In the genomic region with DNA sequence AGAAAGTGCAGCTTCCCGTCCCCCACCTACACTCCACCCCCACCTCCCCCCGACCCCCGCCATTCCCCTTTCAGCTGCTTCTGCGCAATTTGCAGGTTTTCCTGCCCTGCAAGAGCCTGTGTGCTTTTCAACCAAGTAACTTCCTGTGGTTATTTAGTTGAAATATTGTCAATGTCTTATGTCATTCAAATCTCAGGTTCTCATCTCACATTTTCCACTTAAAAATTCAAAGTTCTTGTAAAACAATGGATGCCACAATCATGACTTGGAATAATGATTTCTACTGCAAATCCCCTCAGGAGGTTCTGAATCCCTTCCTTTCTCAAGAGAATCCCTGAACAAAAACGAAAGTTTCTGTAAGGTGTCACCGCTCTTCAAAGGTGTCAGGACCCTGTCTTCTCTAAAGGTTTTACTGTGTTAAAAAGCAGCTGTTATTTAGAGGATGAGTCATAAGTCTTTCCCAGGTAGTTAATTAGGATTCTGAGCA, we compare ENCODE assay signal across 8 cellular contexts. TPM values are rescaled to one million over a fixed set of nuclear protein-coding genes. Genes with fewer than 3 reads are reported as not detected.
A peak's percentile ranks its signal among the peaks of the same experiment; 100 is the strongest.
DNase-seq lines count a peak whose midpoint lies in the region; ATAC-seq, FAIRE-seq and TF ChIP-seq lines count a peak whose summit lies in the region.

No MANE protein-coding gene starts in this region.

- H3K27ac Mint-ChIP-seq in brain: peak overlapping the region in 4 of 5 experiments; percentile 56 to 98 (median 72)
- peak overlapping the region; percentile 98 to 100 for H3K27ac Mint-ChIP-seq in natural killer cell treated with Interleukin-12 subunit alpha and Interleukin-12 subunit beta and Interleukin-15 and Interleukin-18, amount 100 ng/mL, for 72 hours

- peaks cover 25% of the 10 kb centered on the region for H3K36me3 Mint-ChIP-seq in brain
- peaks cover 4% of the 10 kb centered on the region for H3K36me3 Mint-ChIP-seq in natural killer cell treated with Interleukin-12 subunit alpha and Interleukin-12 subunit beta and Interleukin-15 and Interleukin-18, amount 100 ng/mL, for 72 hours

- CTCF ChIA-PET in Panc1 (lab: Charles Lee): no interaction called here

- H3K27me3 ChIP-seq in Panc1 (ENCODE audit: control insufficient read depth, insufficient read depth, low read length): no peaks in the 10 kb centered on the region

- peak; percentile 33 for FAIRE-seq in GM12892 (lab: Jason Lieb, UNC)
- FAIRE-seq in frontal cortex (lab: Jason Lieb, UNC): no peak

- H3K4me3 Mint-ChIP-seq in brain: peak overlapping the region; percentile 69 to 97 (median 78)
- peak overlapping the region; percentile 93 for H3K4me3 Mint-ChIP-seq in natural killer cell treated with Interleukin-12 subunit alpha and Interleukin-12 subunit beta and Interleukin-15 and Interleukin-18, amount 100 ng/mL, for 72 hours

- no peak for TF ChIP-seq POLR2A in GM12892 (IDR thresholded peaks at IDR 0.05; ENCODE audit: low read depth, low read length)

- DNase-seq in GM12892 (ENCODE audit: insufficient read length) (no peak), Panc1 (ENCODE audit: low read depth, low spot score) (no peak), frontal cortex (ENCODE audit: low spot score in 2 of 2) (no peak)
- no peak for DNase-seq in natural killer cell treated with Interleukin-12 subunit alpha and Interleukin-12 subunit beta and Interleukin-15 and Interleukin-18, amount 100 ng/mL, for 72 hours (ENCODE audit: low spot score)

- peaks cover 6 to 46% (median 17%) of the 10 kb centered on the region in 5 experiments for H3K9me3 Mint-ChIP-seq in brain
- no peaks in the 10 kb centered on the region for H3K9me3 Mint-ChIP-seq in natural killer cell treated with Interleukin-12 subunit alpha and Interleukin-12 subunit beta and Interleukin-15 and Interleukin-18, amount 100 ng/mL, for 72 hours

- H3K36me3 ChIP-seq in Panc1 (ENCODE audit: control insufficient read depth, insufficient read depth, low read length): no peaks in the 10 kb centered on the region; the same call in none of the 2 replicates

- H3K27me3 Mint-ChIP-seq in brain: peaks cover 52% of the 10 kb centered on the region
- no peaks in the 10 kb centered on the region for H3K27me3 Mint-ChIP-seq in natural killer cell treated with Interleukin-12 subunit alpha and Interleukin-12 subunit beta and Interleukin-15 and Interleukin-18, amount 100 ng/mL, for 72 hours

- TF ChIP-seq CTCF in Panc1 (IDR thresholded peaks at IDR 0.05): no peak
- TF ChIP-seq CTCF in brain (conservative IDR thresholded peaks at IDR 0.05): no peak

- H3K9me3 ChIP-seq in Panc1 (ENCODE audit: control insufficient read depth, insufficient read depth, low read depth, low read length): no peaks in the 10 kb centered on the region

- H3K4me1 ChIP-seq in Panc1 (ENCODE audit: control insufficient read depth, insufficient read depth, low read length): peaks cover 9% of the 10 kb centered on the region

- intact Hi-C loops in Panc1 (cut with micrococcal nuclease; ENCODE audit: unreplicated experiment): no loop called here

- peaks cover 58% of the 10 kb centered on the region for H3K4me1 Mint-ChIP-seq in brain
- H3K4me1 Mint-ChIP-seq in natural killer cell treated with Interleukin-12 subunit alpha and Interleukin-12 subunit beta and Interleukin-15 and Interleukin-18, amount 100 ng/mL, for 72 hours (ENCODE audit: low read depth in 2 of 2): peaks cover 73% of the 10 kb centered on the region in 2 donors

- peak overlapping the region; percentile 97 for H3K27ac ChIP-seq in Panc1 (ENCODE audit: low read length)

- POLR2A ChIA-PET in Panc1 (lab: Charles Lee): interaction anchor here (0.6 kb wide), 2 partner anchors 106 to 504 kb away, joined by 7 to 8 read pairs; no protein-coding TSS in a partner anchor

- peak overlapping the region; percentile 89 to 95 for H3K4me3 ChIP-seq in Panc1 (ENCODE audit: low read depth in 2 of 2, low read length in 2 of 2)

- ATAC-seq in Panc1 (no peak), GM21825 (IDR thresholded peaks at IDR 0.05; ENCODE audit: unreplicated experiment) (no peak), GM21786 (IDR thresholded peaks at IDR 0.05; ENCODE audit: unreplicated experiment) (no peak), GM18502 (IDR thresholded peaks at IDR 0.05; ENCODE audit: poor library complexity, unreplicated experiment) (no peak)
- ATAC-seq in natural killer cell treated with Interleukin-12 subunit alpha and Interleukin-12 subunit beta and Interleukin-15 and Interleukin-18, amount 100 ng/mL, for 72 hours: no peak

- in situ Hi-C loops in Panc1 (cut with HindIII; ENCODE audit: low pct_unique_long_range_greater_than_20kb, low sequenced_read_pairs): no loop called here

- BruUV-seq in Panc1 (replicated peaks; lab: Mats Ljungman, UMichigan): no TSS peak

RNA-seq across cellular contexts. Expression of a gene that starts 31.6 kb away (rescaled TPM):
- 56.2 TPM for polyA plus RNA-seq in GM12892 (2012; ENCODE audit: missing spikeins)
- total RNA-seq in Panc1 (2021; ENCODE audit: unreplicated experiment): 47.3 TPM
- 25.4 TPM for polyA plus RNA-seq in Panc1 (2012; ENCODE audit: insufficient read length)
- 43.2 TPM for polyA plus RNA-seq in brain (ENCODE audit: insufficient read depth, low read depth, low replicate concordance)
- total RNA-seq in natural killer cell treated with Interleukin-12 subunit alpha and Interleukin-12 subunit beta and Interleukin-15 and Interleukin-18, amount 100 ng/mL, for 72 hours: 10 to 100 TPM; 74.0 to 96.2 TPM
- total RNA-seq in frontal cortex: 20.8 TPM

RNA-seq across cellular contexts. Expression of a gene that starts 31.8 kb away (rescaled TPM):
- polyA plus RNA-seq in GM12892 (2012; ENCODE audit: missing spikeins): 3.6 TPM
- 0.54 TPM for total RNA-seq in Panc1 (2021; ENCODE audit: unreplicated experiment)
- polyA plus RNA-seq in Panc1 (2012; ENCODE audit: insufficient read length): 0.57 TPM
- 5.4 TPM for polyA plus RNA-seq in brain (ENCODE audit: insufficient read depth, low read depth, low replicate concordance)
- 1 to 10 TPM; 1.4 to 2.3 TPM for total RNA-seq in natural killer cell treated with Interleukin-12 subunit alpha and Interleukin-12 subunit beta and Interleukin-15 and Interleukin-18, amount 100 ng/mL, for 72 hours
- total RNA-seq in frontal cortex: 1.6 TPM

RNA-seq across cellular contexts. Expression of a gene that starts 42.3 kb away (rescaled TPM):
- polyA plus RNA-seq in GM12892 (2012; ENCODE audit: missing spikeins): 0.28 TPM
- total RNA-seq in Panc1 (2021; ENCODE audit: unreplicated experiment) (not detected), frontal cortex (0.41 TPM)
- polyA plus RNA-seq in Panc1 (2012; ENCODE audit: insufficient read length): not detected
- polyA plus RNA-seq in brain (ENCODE audit: insufficient read depth, low read depth, low replicate concordance): not detected
- total RNA-seq in natural killer cell treated with Interleukin-12 subunit alpha and Interleukin-12 subunit beta and Interleukin-15 and Interleukin-18, amount 100 ng/mL, for 72 hours: not detected
